In the genomic region with DNA sequence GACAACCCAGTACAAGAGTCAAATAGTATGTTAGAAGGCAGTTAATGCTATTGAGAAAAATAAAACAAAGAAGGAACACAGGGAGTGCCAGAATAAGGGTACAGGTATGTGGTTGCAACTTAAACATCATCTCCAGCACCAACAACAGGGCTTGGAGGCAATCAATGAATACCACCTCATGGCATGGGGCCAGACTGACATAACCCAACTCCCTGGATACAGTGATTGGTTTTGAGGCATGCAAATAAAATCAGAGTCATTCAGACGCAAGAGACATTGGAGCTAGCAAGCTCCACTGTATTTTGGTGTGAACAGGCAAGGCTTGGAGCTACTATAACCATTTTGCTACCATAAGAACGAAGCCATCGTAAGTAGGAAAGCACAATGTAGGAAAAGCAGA, we compare ENCODE assay signal across 13 cellular contexts.
"Had no signal": no experiment of that assay in that cellular context is flagged by ENCODE, and none has a peak within 500 bp of the region (broad histone marks: within the 10 kb centered on the region; RNA-seq: fewer than 3 reads in every experiment).

No MANE protein-coding gene starts in this region.

- FAIRE-seq: colon, small intestine had no signal

- H3K9me3 ChIP-seq: heart left ventricle, stomach, thoracic aorta had no signal

- H3K4me3 ChIP-seq: heart left ventricle, stomach, thoracic aorta had no signal

- DNase-seq: foreskin melanocyte; heart left ventricle; hippocampal formation; natural killer cell; posterior cingulate gyrus; right cardiac atrium; small intestine; stimulated activated CD4-positive, alpha-beta T cell treated with anti-CD3 and anti-CD28 coated beads, Interleukin-12 subunit alpha, Interleukin-12 subunit beta, amount 100 ng/mL, for 4 hours; stimulated activated naive CD4-positive, alpha-beta T cell; stomach; trophoblast cell had no signal

- H3K27ac ChIP-seq: heart left ventricle, stomach, thoracic aorta had no signal

- H3K27me3 ChIP-seq: heart left ventricle, stomach had no signal

- H3K36me3 ChIP-seq: heart left ventricle, stomach, thoracic aorta had no signal
